In the genomic region with DNA sequence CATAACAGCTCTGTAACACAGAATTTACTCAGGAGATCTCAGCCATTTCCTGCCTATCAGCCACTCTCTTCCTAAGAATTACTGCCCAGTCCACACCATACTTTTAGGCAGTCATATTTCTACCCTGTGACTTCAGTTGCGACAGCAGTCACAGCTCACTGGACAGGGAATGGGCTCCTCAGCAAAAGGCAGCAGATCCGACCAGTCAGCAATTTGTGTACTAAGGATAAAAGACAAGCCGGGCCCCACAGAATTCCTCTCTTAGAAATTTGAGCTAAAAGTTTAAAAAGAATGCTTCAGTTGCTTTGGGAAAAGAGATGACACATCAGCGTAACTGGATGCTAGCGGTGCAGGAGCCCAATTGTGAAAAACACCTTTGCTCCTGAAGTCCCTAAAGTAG, we compare ENCODE assay signal across 1 cellular context.
TF ChIP-seq lines count a peak whose summit lies in the region.

No MANE protein-coding gene starts in this region.

TF ChIP-seq in A549, 52 proteins besides CTCF, POLR2A, EP300 and RAD21:
- TF ChIP-seq ZNF302 (CRISPR knock-in tag; IDR thresholded peaks at IDR 0.05), result no peak
- no peak for TF ChIP-seq KDM5A (IDR thresholded peaks at IDR 0.05)
- TF ChIP-seq, protein P1, sequence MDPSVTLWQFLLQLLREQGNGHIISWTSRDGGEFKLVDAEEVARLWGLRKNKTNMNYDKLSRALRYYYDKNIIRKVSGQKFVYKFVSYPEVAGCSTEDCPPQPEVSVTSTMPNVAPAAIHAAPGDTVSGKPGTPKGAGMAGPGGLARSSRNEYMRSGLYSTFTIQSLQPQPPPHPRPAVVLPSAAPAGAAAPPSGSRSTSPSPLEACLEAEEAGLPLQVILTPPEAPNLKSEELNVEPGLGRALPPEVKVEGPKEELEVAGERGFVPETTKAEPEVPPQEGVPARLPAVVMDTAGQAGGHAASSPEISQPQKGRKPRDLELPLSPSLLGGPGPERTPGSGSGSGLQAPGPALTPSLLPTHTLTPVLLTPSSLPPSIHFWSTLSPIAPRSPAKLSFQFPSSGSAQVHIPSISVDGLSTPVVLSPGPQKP (IDR thresholded peaks at IDR 0.05; ENCODE audit: low read depth, low read length), result no peak
- TF ChIP-seq MAFK (IDR thresholded peaks at IDR 0.05; ENCODE audit: partially characterized antibody), result peak; percentile 74
- no peak for TF ChIP-seq GATA3 (IDR thresholded peaks at IDR 0.05; ENCODE audit: borderline replicate concordance)
- no peak for TF ChIP-seq NPAS2 (CRISPR knock-in tag; IDR thresholded peaks at IDR 0.05; ENCODE audit: borderline replicate concordance)
- TF ChIP-seq, protein P2, sequence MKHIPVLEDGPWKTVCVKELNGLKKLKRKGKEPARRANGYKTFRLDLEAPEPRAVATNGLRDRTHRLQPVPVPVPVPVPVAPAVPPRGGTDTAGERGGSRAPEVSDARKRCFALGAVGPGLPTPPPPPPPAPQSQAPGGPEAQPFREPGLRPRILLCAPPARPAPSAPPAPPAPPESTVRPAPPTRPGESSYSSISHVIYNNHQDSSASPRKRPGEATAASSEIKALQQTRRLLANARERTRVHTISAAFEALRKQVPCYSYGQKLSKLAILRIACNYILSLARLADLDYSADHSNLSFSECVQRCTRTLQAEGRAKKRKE (CRISPR knock-in tag; IDR thresholded peaks at IDR 0.05; ENCODE audit: low read depth), result no peak
- no peak for TF ChIP-seq POLR2AphosphoS2 (conservative IDR thresholded peaks at IDR 0.05; ENCODE audit: low read length)
